Comparison of ENCODE assay signal across 8 cellular contexts in the genomic region with DNA sequence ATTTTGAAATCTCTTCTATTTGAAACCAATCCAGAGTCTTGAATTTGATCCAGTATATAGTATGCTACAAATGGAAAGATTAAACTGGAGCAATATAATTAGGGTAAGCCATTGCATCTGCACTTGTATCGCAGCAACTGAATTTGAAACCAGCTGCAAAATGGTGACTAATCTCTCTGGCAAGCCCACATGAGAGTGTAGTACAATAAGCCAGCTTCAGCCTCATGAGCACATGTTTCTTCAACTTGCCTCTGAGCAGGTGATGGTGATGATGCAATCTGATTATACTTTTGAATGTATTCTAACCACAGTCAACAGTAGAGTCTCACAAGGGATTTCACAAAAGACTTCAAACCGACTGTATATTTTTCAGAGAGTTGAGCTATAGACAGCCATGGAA. TPM values are rescaled to one million over a fixed set of nuclear protein-coding genes. Genes with fewer than 3 reads are reported as not detected.
DNase-seq lines count a peak whose midpoint lies in the region; ATAC-seq and TF ChIP-seq lines count a peak whose summit lies in the region.

No MANE protein-coding gene starts in this region.

- ATAC-seq in GM19351 (IDR thresholded peaks at IDR 0.05; ENCODE audit: unreplicated experiment) (peak; percentile 98), HG03280 (IDR thresholded peaks at IDR 0.05; ENCODE audit: unreplicated experiment) (peak; percentile 95), heart right ventricle (peak; percentile 28 to 88 (median 74))

- no peak overlapping the region for H3K27ac ChIP-seq in heart right ventricle

- WGBS in heart right ventricle, 2 donors, result 67 to 69% methylated on average over 2 of the region's 2 CpGs

- H3K27me3 ChIP-seq in heart right ventricle, result no peaks in the 10 kb centered on the region

- TF ChIP-seq CTCF in heart right ventricle (IDR thresholded peaks at IDR 0.05), result no peak

- no peaks in the 10 kb centered on the region for H3K9me3 ChIP-seq in heart right ventricle

- no peak overlapping the region for H3K4me3 ChIP-seq in heart right ventricle

- DNase-seq in COLO829 (ENCODE audit: low spot score), result peak; percentile 67
- DNase-seq in NCI-H226, result peak; percentile 92
- peak; percentile 29 for DNase-seq in activated CD8-positive, alpha-beta memory T cell treated with anti-CD3 and anti-CD28 coated beads, Interleukin-2, amount 50 U/mL, for 4 hours
- DNase-seq in heart right ventricle, result peak in 1 of 2 donors; percentile 24
- DNase-seq in stimulated activated CD4-positive, alpha-beta T cell treated with anti-CD3 and anti-CD28 coated beads, Interleukin-2, amount 100 ng/mL, for 48 hours, result peak; percentile 23 to 29
- DNase-seq in effector CD8-positive, alpha-beta T cell (lab: John Stamatoyannopoulos, UW), result no peak

- H3K4me1 ChIP-seq in heart right ventricle, result peaks cover 0 to 25% (median 15%) of the 10 kb centered on the region in 9 donors

- no peaks in the 10 kb centered on the region for H3K36me3 ChIP-seq in heart right ventricle

- intact Hi-C loops in heart right ventricle (cut with DNase I), result no loop called here

RNA-seq across cellular contexts. Expression of a gene that starts 0.8 kb away (rescaled TPM):
- total RNA-seq in heart right ventricle, result 10 to 100 TPM; 17.4 to 25.9 (median 22.9) TPM
- polyA plus RNA-seq in heart right ventricle, result 10 to 100 TPM; 15.9 to 20.6 TPM
